In the genomic region with DNA sequence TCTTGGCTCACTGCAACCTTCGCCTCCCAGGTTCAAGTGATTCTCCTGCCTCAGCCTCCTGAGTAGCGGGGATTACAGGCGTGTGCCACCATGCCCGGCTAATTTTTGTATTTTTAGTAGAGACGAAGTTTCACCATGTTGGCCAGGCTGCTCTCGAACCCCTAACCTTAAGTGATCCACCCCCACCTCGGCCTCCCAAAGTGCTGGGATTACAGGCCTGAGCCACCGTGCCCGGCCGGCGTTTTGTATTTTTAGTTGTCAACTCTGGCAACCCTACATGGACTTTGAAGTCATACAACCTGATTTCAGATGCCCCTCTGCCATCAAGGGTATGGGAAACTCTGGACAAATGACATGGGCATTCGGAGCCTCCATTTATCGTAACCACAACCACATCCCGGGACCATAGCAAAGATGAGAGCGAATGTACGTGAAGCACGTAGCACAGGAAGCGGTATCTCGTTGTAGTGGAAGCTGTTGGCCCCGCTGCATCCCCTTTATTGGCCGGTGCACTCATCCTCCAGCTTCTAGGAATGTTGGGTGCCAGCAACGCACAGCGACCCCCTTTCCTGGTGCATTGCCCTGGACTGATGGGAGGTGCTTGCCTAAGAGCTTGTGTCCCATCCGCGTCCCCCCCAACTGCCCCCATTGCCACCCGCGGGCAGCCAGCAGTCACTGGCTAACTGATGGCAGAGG, we compare ENCODE assay signal across 14 cellular contexts.
A peak's percentile ranks its signal among the peaks of the same experiment; 100 is the strongest.
DNase-seq lines count a peak whose midpoint lies in the region; ATAC-seq and TF ChIP-seq lines count a peak whose summit lies in the region.
"Had no signal": no experiment of that assay in that cellular context is flagged by ENCODE, and none has a peak within 500 bp of the region (broad histone marks: within the 10 kb centered on the region; RNA-seq: fewer than 3 reads in every experiment).

No MANE protein-coding gene starts in this region.

- no peaks in the 10 kb centered on the region for H3K27me3 Mint-ChIP-seq in activated CD4-positive, alpha-beta T cell treated with anti-CD3 and anti-CD28 coated beads, Interleukin-2, amount 10 ng/mL, durations not matched to agents 7 days and 5 days
- H3K27me3 Mint-ChIP-seq: CD4-positive, alpha-beta T cell had no signal

- H3K27ac ChIP-seq in right cardiac atrium (ENCODE audit: low read length) (peak overlapping the region; percentile 13), hepatocyte (no peak overlapping the region), coronary artery (peak overlapping the region in 1 of 2 donors; percentile 28)
- H3K27ac ChIP-seq: C4-2B had no signal

- H3K4me1 Mint-ChIP-seq in activated CD4-positive, alpha-beta T cell treated with anti-CD3 and anti-CD28 coated beads, Interleukin-2, amount 10 ng/mL, durations not matched to agents 7 days and 5 days, result no peaks in the 10 kb centered on the region

- H3K36me3 Mint-ChIP-seq in activated CD4-positive, alpha-beta T cell treated with anti-CD3 and anti-CD28 coated beads, Interleukin-2, amount 10 ng/mL, durations not matched to agents 7 days and 5 days (ENCODE audit: low read depth), result no peaks in the 10 kb centered on the region

- no peaks in the 10 kb centered on the region for H3K9me2 ChIP-seq in hepatocyte (replicated peaks; ENCODE audit: insufficient read depth)

- no peaks in the 10 kb centered on the region for H3K79me2 ChIP-seq in hepatocyte

- H3K4me2 ChIP-seq in hepatocyte, result no peak overlapping the region

- no peaks in the 10 kb centered on the region for H3K9me3 ChIP-seq in right cardiac atrium (ENCODE audit: control insufficient read depth, low read length)
- no peaks in the 10 kb centered on the region for H3K9me3 ChIP-seq in hepatocyte (ENCODE audit: low read depth)
- H3K9me3 ChIP-seq: Caco-2 had no signal

- H3K9me3 Mint-ChIP-seq in activated CD4-positive, alpha-beta T cell treated with anti-CD3 and anti-CD28 coated beads, Interleukin-2, amount 10 ng/mL, durations not matched to agents 7 days and 5 days, result no peaks in the 10 kb centered on the region
- H3K9me3 Mint-ChIP-seq: CD4-positive, alpha-beta T cell had no signal

- peaks cover 6% of the 10 kb centered on the region for H3K4me1 ChIP-seq in right cardiac atrium (ENCODE audit: control insufficient read depth, insufficient read depth, low read length)
- no peaks in the 10 kb centered on the region for H3K4me1 ChIP-seq in hepatocyte (ENCODE audit: insufficient read depth)
- H3K4me1 ChIP-seq: Caco-2 had no signal

- H3K4me3 Mint-ChIP-seq in activated CD4-positive, alpha-beta T cell treated with anti-CD3 and anti-CD28 coated beads, Interleukin-2, amount 10 ng/mL, durations not matched to agents 7 days and 5 days, result no peak overlapping the region
- H3K4me3 Mint-ChIP-seq: CD4-positive, alpha-beta T cell had no signal

- DNase-seq in right cardiac atrium, result no peak
- DNase-seq in Right ventricle myocardium inferior (ENCODE audit: missing footprints), result no peak
- DNase-seq in hepatocyte (ENCODE audit: low spot score), result peak; percentile 1
- DNase-seq in posterior vena cava (ENCODE audit: low spot score), result peak; percentile 62
- no peak for DNase-seq in activated CD4-positive, alpha-beta T cell treated with anti-CD3 and anti-CD28 coated beads, Interleukin-2, amount 10 ng/mL, durations not matched to agents 7 days and 5 days
- DNase-seq in coronary artery (ENCODE audit: low spot score), result no peak
- DNase-seq: ACHN; Caco-2; CD4-positive, alpha-beta T cell; GOT3; H7; IMR-90 had no signal

- WGBS in right cardiac atrium, result 89% methylated on average over 27 of the region's 27 CpGs
- whole genome bisulfite sequencing in hepatocyte (ENCODE audit: low lambda C conversion rate, missing lambda C conversion rate), result 92% methylated on average over 27 of the region's 27 CpGs

- ATAC-seq in right cardiac atrium (no peak), Right ventricle myocardium inferior (no peak), GM21515 (IDR thresholded peaks at IDR 0.05; ENCODE audit: unreplicated experiment) (no peak)

- H3K4me3 ChIP-seq in right cardiac atrium (ENCODE audit: low read length), result no peak overlapping the region
- no peak overlapping the region for H3K4me3 ChIP-seq in hepatocyte
- no peak overlapping the region for H3K4me3 ChIP-seq in coronary artery

- POLR2A ChIA-PET in activated CD4-positive, alpha-beta T cell treated with anti-CD3 and anti-CD28 coated beads, Interleukin-2, amount 10 ng/mL, durations not matched to agents 7 days and 5 days (lab: Charles Lee), result no interaction called here

- no peaks in the 10 kb centered on the region for H3K27me3 ChIP-seq in right cardiac atrium (ENCODE audit: control insufficient read depth, insufficient read depth)
- no peaks in the 10 kb centered on the region for H3K27me3 ChIP-seq in hepatocyte

- no peak for TF ChIP-seq CTCF in hepatocyte (IDR thresholded peaks at IDR 0.05; ENCODE audit: poor library complexity)
- no peak for TF ChIP-seq CTCF in coronary artery (IDR thresholded peaks at IDR 0.05)

- no peak overlapping the region for H2AFZ ChIP-seq in hepatocyte

- H3K36me3 ChIP-seq in hepatocyte (replicated peaks; ENCODE audit: insufficient read depth, low read depth), result no peaks in the 10 kb centered on the region

- H4K20me1 ChIP-seq in hepatocyte (ENCODE audit: insufficient read depth, poor library complexity, severe bottlenecking), result no peaks in the 10 kb centered on the region

- intact Hi-C loops in right cardiac atrium (cut with DNase I) (no loop called here), Right ventricle myocardium inferior (cut with DNase I) (loop anchor here (5.0 kb wide), 1 partner anchor 202 kb away; a partner anchor contains a TSS), posterior vena cava (cut with DNase I) (loop anchor here in 1 of 2 donors (5.0 kb wide), 2 partner anchors 367 to 1558 kb away; no protein-coding TSS in a partner anchor)

- CTCF ChIA-PET in activated CD4-positive, alpha-beta T cell treated with anti-CD3 and anti-CD28 coated beads, Interleukin-2, amount 10 ng/mL, durations not matched to agents 7 days and 5 days (lab: Charles Lee), result interaction anchor here (0.7 to 2.3 kb wide), 2 partner anchors 12 to 418 kb away, joined by 3 to 8 read pairs; no protein-coding TSS in a partner anchor

- no peak overlapping the region for H3K27ac Mint-ChIP-seq in activated CD4-positive, alpha-beta T cell treated with anti-CD3 and anti-CD28 coated beads, Interleukin-2, amount 10 ng/mL, durations not matched to agents 7 days and 5 days
- H3K27ac Mint-ChIP-seq: CD4-positive, alpha-beta T cell had no signal

Comparison
In these comparisons a context has a peak if more than half of its experiments do, and no peak if none do; other contexts are left out.
1. DNase-seq: peak in hepatocyte (single experiment) and posterior vena cava (single experiment); none in right cardiac atrium (0 of 3), Right ventricle myocardium inferior (single experiment), activated CD4-positive, alpha-beta T cell treated with anti-CD3 and anti-CD28 coated beads, Interleukin-2, amount 10 ng/mL, durations not matched to agents 7 days and 5 days (single experiment) and coronary artery (single experiment).